20 cellular contexts compared by ENCODE assay signal in the genomic region with DNA sequence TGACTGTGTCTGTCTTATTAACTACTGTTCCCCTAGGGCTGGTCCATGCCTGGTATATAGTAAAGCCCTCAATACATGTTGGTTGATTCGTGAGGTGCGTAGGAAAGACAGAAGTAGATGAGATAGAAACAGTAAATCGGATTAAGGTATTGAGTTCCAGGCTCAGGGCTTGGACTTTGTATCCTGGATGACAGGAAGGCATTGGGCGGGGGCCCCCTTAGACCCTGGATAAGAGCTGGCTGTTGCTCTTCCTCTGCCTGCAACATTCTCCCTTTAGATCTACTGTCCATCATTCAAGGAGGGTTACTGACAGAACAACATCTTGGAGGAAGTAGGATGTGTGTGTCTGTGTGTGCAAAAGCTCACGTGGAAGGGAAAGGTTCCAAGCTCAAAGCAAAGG. TPM values are rescaled to one million over a fixed set of nuclear protein-coding genes. Genes with fewer than 3 reads are reported as not detected.
DNase-seq lines count a peak whose midpoint lies in the region; ATAC-seq, FAIRE-seq and TF ChIP-seq lines count a peak whose summit lies in the region.
"Had no signal": no experiment of that assay in that cellular context is flagged by ENCODE, and none has a peak within 500 bp of the region (broad histone marks: within the 10 kb centered on the region; RNA-seq: fewer than 3 reads in every experiment).

No MANE protein-coding gene starts in this region.

- H3K9me3 ChIP-seq in H1 (ENCODE audit: insufficient read depth in 2 of 2, low read depth in 1 of 2, low read length in 1 of 2): no peaks in the 10 kb centered on the region

- ATAC-seq in GM23338 (no peak), HG03025 (IDR thresholded peaks at IDR 0.05; ENCODE audit: low FRiP score, unreplicated experiment) (no peak)

- peaks cover 10% of the 10 kb centered on the region for H3K27me3 Mint-ChIP-seq in GM23338 (ENCODE audit: insufficient read depth, low read depth, poor library complexity)

- H3K4me2 ChIP-seq in GM23338 (peak overlapping the region; percentile 36; the same call in 1 of the 2 replicates), H1 (ENCODE audit: insufficient read depth in 1 of 2, low read depth in 2 of 2, low read length in 2 of 2) (peak overlapping the region in 1 of 2 experiments; percentile 25; a peak in 1 of 4 replicates)

- no peak for TF ChIP-seq EP300 in H1 (IDR thresholded peaks at IDR 0.05; ENCODE audit: borderline replicate concordance in 1 of 2, low read depth in 2 of 2, low read length in 2 of 2)

- peak overlapping the region; percentile 54 for H2AK5ac ChIP-seq in H1 (ENCODE audit: low read depth, low read length)

- peaks cover 3% of the 10 kb centered on the region; the same call in 1 of the 2 replicates for H3F3A ChIP-seq in GM23338 (replicated peaks; ENCODE audit: low read depth)

- H3K14ac ChIP-seq in H1 (ENCODE audit: insufficient read length): no peak overlapping the region

- H3K4me1 ChIP-seq in GM23338 (ENCODE audit: insufficient read depth): peaks cover 35% of the 10 kb centered on the region
- peaks cover 13 to 29% (median 23%) of the 10 kb centered on the region in 4 experiments for H3K4me1 ChIP-seq in H1 (replicated peaks in 1 of 4; ENCODE audit: control insufficient read depth in 3 of 4, insufficient read depth in 4 of 4, low read length in 3 of 4)

- 78% methylated on average over 5 of the region's 5 CpGs; no CpG with 5 or more reads in 1 of the 2 experiments for WGBS in H1 (ENCODE audit: extremely low coverage in 1 of 2, insufficient coverage in 1 of 2, insufficient read length in 1 of 2, insufficient replicate concordance in 2 of 2, low coverage in 1 of 2, low lambda C conversion rate in 2 of 2, missing lambda C conversion rate in 1 of 2), 2 experiments

- H3K23me2 ChIP-seq in H1 (ENCODE audit: low read depth, low read length): 0 out of 2 replicates have a peak, but pooled peaks cover 2% of the 10 kb centered on the region

- peaks cover 53% of the 10 kb centered on the region for H3K4me1 Mint-ChIP-seq in GM23338

- H3K36me3 ChIP-seq in GM23338 (ENCODE audit: insufficient read depth) (no peaks in the 10 kb centered on the region), H1 (ENCODE audit: control insufficient read depth in 2 of 4, insufficient read depth in 4 of 4, low read length in 3 of 4) (no peaks in the 10 kb centered on the region)

- POLR2A ChIA-PET in H1 (lab: Charles Lee; ENCODE audit: partially characterized antibody): interaction anchor here (1.2 to 1.4 kb wide), 2 partner anchors 18 kb away, joined by 3 read pairs; no protein-coding TSS in a partner anchor

- no peak for TF ChIP-seq CTCF in GM23338 (conservative IDR thresholded peaks at IDR 0.05; ENCODE audit: low read depth in 2 of 2)
- no peak for TF ChIP-seq CTCF in H1 (IDR thresholded peaks at IDR 0.05; ENCODE audit: control extremely low read depth in 1 of 3, insufficient read depth in 1 of 3, low read depth in 1 of 3, low read length in 3 of 3)

- CTCF ChIA-PET in H1 (lab: Charles Lee; ENCODE audit: partially characterized antibody): interaction anchor here (0.8 to 1.8 kb wide), 5 partner anchors 14 to 70 kb away, joined by 3 to 4 read pairs (median 3); no protein-coding TSS in a partner anchor

- no peaks in the 10 kb centered on the region; the same call in 2 of the 3 replicates for H3K36me3 Mint-ChIP-seq in GM23338 (ENCODE audit: low read depth)
- H3K36me3 Mint-ChIP-seq: CD14-positive monocyte had no signal

- FAIRE-seq in H1 (lab: Jason Lieb, UNC): no peak
- FAIRE-seq: GM19239 had no signal

- no peaks in the 10 kb centered on the region for H3K27me3 ChIP-seq in GM23338 (ENCODE audit: insufficient read depth)
- no peaks in the 10 kb centered on the region for H3K27me3 ChIP-seq in H1 (replicated peaks in 1 of 4; ENCODE audit: control insufficient read depth in 3 of 4, extremely low read depth in 1 of 4, insufficient read depth in 3 of 4, low read length in 3 of 4)

- H3K9me2 ChIP-seq in GM23338 (ENCODE audit: insufficient read depth): no peaks in the 10 kb centered on the region

- H3K23ac ChIP-seq in H1 (ENCODE audit: insufficient read length): no peak overlapping the region

- peak overlapping the region; percentile 85 for H3K18ac ChIP-seq in H1 (ENCODE audit: extremely low read depth, low read length)

- H3K4ac ChIP-seq in H1 (replicated peaks; ENCODE audit: insufficient read length, low read depth, low read length): no peak overlapping the region

- H3K27ac ChIP-seq in GM23338 (ENCODE audit: low read depth) (no peak overlapping the region), H1 (ENCODE audit: low read depth, low read length) (no peak overlapping the region)
- H3K27ac ChIP-seq: HL-60 had no signal

- no peak overlapping the region for H3K4me3 Mint-ChIP-seq in GM23338
- H3K4me3 Mint-ChIP-seq: CD14-positive monocyte; HFFc6; T-helper 1 cell treated with Interleukin-12 subunit alpha and Interleukin-12 subunit beta and Interleukin-4 antibody, amounts not matched to agents 30 μg/mL and 1 μg/mL, for 36 hours had no signal

- H2BK15ac ChIP-seq in H1 (ENCODE audit: low read length): peak overlapping the region; percentile 93

- peak overlapping the region; percentile 1 for H2BK120ac ChIP-seq in H1 (replicated peaks; ENCODE audit: low read depth, low read length)

- H3K9me3 Mint-ChIP-seq in GM23338: no peaks in the 10 kb centered on the region; the same call in 2 of the 3 replicates
- H3K9me3 Mint-ChIP-seq: CD8-positive, alpha-beta memory T cell; HFFc6; T-helper 1 cell treated with Interleukin-12 subunit alpha and Interleukin-12 subunit beta and Interleukin-4 antibody, amounts not matched to agents 30 μg/mL and 1 μg/mL, for 36 hours had no signal

- no peak overlapping the region for H4K8ac ChIP-seq in H1 (ENCODE audit: extremely low read depth, insufficient read depth, low read length)

- no peak for TF ChIP-seq RAD21 in H1 (IDR thresholded peaks at IDR 0.05 in 1 of 2, conservative IDR thresholded peaks at IDR 0.05 in 1 of 2; ENCODE audit: low read depth in 2 of 2, low read length in 2 of 2)

- peak overlapping the region; percentile 6; the same call in 1 of the 2 replicates for H2BK5ac ChIP-seq in H1 (ENCODE audit: low read depth, low read length)

- H2BK12ac ChIP-seq in H1 (ENCODE audit: low read depth, low read length): peak overlapping the region; percentile 41; the same call in 1 of the 2 replicates

- no peak overlapping the region for H3K9ac ChIP-seq in H1 (replicated peaks in 1 of 4; ENCODE audit: extremely low read depth in 1 of 4, low read depth in 3 of 4, low read length in 3 of 4)

- peak overlapping the region; percentile 97 for H2BK20ac ChIP-seq in H1 (ENCODE audit: low read length)

- H3K56ac ChIP-seq in H1 (replicated peaks; ENCODE audit: insufficient read length, low read depth, low read length): no peak overlapping the region

- 0 out of 2 replicates have a peak, but pooled peaks cover 2% of the 10 kb centered on the region for H3K79me1 ChIP-seq in H1 (ENCODE audit: low read depth, low read length)

- DNase-seq in GM23338 (ENCODE audit: low spot score): no peak
- peak; percentile 82 for DNase-seq in NCI-H82 (lab: John Stamatoyannopoulos, UW)
- no peak for DNase-seq in H1 (ENCODE audit: low read depth in 1 of 2, low spot score in 2 of 2)
- DNase-seq in SW 1271 (lab: John Stamatoyannopoulos, UW): no peak
- no peak for DNase-seq in SIG-M5 treated with dmso at 0.1 percent for 504 hours (lab: John Stamatoyannopoulos, UW; ENCODE audit: unreplicated experiment)
- DNase-seq in glomerular visceral epithelial cell (ENCODE audit: extremely low spot score): no peak
- DNase-seq: Calu3; CD8-positive, alpha-beta memory T cell; H7; HFFc6; Karpas-422; NCI-H1105; NCI-H2107; NCI-H524 treated with DMSO at 0.1 percent for 48 hours; Right ventricle myocardium superior had no signal

- H4K20me1 ChIP-seq in GM23338 (replicated peaks; ENCODE audit: insufficient read depth) (no peaks in the 10 kb centered on the region), H1 (replicated peaks in 1 of 2; ENCODE audit: control insufficient read depth in 1 of 2, insufficient read depth in 2 of 2, low read length in 2 of 2) (no peaks in the 10 kb centered on the region)

- H4K91ac ChIP-seq in H1 (replicated peaks; ENCODE audit: insufficient read length, low read length): peak overlapping the region; percentile 40

- no peak overlapping the region for H4K5ac ChIP-seq in H1 (ENCODE audit: insufficient read length, low read depth, low read length)

- TF ChIP-seq POLR2A in H1 (IDR thresholded peaks at IDR 0.05; ENCODE audit: control extremely low read depth in 1 of 2, low read depth in 2 of 2, low read length in 2 of 2): no peak

- no peaks in the 10 kb centered on the region for H3K79me2 ChIP-seq in GM23338 (replicated peaks; ENCODE audit: insufficient read depth)
- H3K79me2 ChIP-seq in H1 (ENCODE audit: control insufficient read depth in 1 of 2, insufficient read depth in 2 of 2, low read length in 2 of 2): no peaks in the 10 kb centered on the region

- H3K4me3 ChIP-seq in GM23338 (no peak overlapping the region), H1 (ENCODE audit: extremely low read depth in 1 of 4, insufficient read depth in 2 of 4, low read depth in 3 of 4, low read length in 4 of 4) (no peak overlapping the region)

- no peak overlapping the region for H3K27ac Mint-ChIP-seq in GM23338
- H3K27ac Mint-ChIP-seq: CD8-positive, alpha-beta memory T cell; HFFc6; T-helper 1 cell treated with Interleukin-12 subunit alpha and Interleukin-12 subunit beta and Interleukin-4 antibody, amounts not matched to agents 30 μg/mL and 1 μg/mL, for 36 hours had no signal

- peak overlapping the region; percentile 91; the same call in 1 of the 2 replicates for H2AFZ ChIP-seq in GM23338
- no peak overlapping the region; the same call in 1 of the 2 replicates for H2AFZ ChIP-seq in H1 (ENCODE audit: low read length)

TF ChIP-seq in GM23338, 12 proteins besides CTCF, POLR2A, EP300 and RAD21 (continues in another document):
- TF ChIP-seq CREB1 (CRISPR knock-in tag; IDR thresholded peaks at IDR 0.05; ENCODE audit: low read depth) (no peak), JUNB (IDR thresholded peaks at IDR 0.05; ENCODE audit: unreplicated experiment) (no peak), NANOG (IDR thresholded peaks at IDR 0.05; ENCODE audit: borderline replicate concordance) (no peak)

TF ChIP-seq in H1, 55 proteins besides CTCF, POLR2A, EP300 and RAD21 (continues in another document):
- TF ChIP-seq MAFK (IDR thresholded peaks at IDR 0.05; ENCODE audit: low read depth, low read length): no peak
- TF ChIP-seq TBP (IDR thresholded peaks at IDR 0.05; ENCODE audit: low read depth, low read length): no peak
- TF ChIP-seq CEBPB (IDR thresholded peaks at IDR 0.05; ENCODE audit: low read depth, low read length): no peak

RNA-seq across cellular contexts. Expression of a gene that starts 31.2 kb away (rescaled TPM):
- 292 and 348 TPM in 2 replicates for total RNA-seq in GM23338 (2014; rRNA removed; shearing (Covaris generic))
- polyA plus RNA-seq in GM23338 (2016; fragmentation: Nextera tagmentation; extraction: Ambion mirVana) (111 and 116 TPM in 2 replicates), H1 (2011; rRNA removed) (115 and 124 TPM in 2 replicates)
- 302 and 349 TPM in 2 replicates for total RNA-seq in H1 (2021; fragmentation: NEBNext Ultra II Directional; extraction: Animal tissue kit (Norgen Biotek cat#: 25700))
- 159 TPM for polyA plus RNA-seq in H1 (2011; cell fraction: cytosol; rRNA removed)
- polyA plus RNA-seq in H1 (2011; cell fraction: nucleus; rRNA removed): 239 TPM
- polyA plus RNA-seq in H1 (2012, experiment 1 of 2): 239 to 268 TPM (median 258 TPM) in 4 replicates
- 40.4 TPM for polyA plus RNA-seq in H1 (2012, experiment 2 of 2)
- 134 TPM for polyA plus RNA-seq in H1 (2013, experiment 1 of 2)
- 131 TPM for polyA plus RNA-seq in H1 (2013, experiment 2 of 2)
- 165 and 188 TPM in 2 replicates for polyA minus RNA-seq in H1 (2011; rRNA and poly(A)+ RNA removed)
- polyA minus RNA-seq in H1 (2011; cell fraction: cytosol; rRNA and poly(A)+ RNA removed): 179 TPM
- polyA minus RNA-seq in H1 (2011; cell fraction: nucleus; rRNA and poly(A)+ RNA removed): 114 TPM
